11 cellular contexts compared by ENCODE assay signal in genomic region chr2:63849381-63850203, GRCh38. TPM values are rescaled to one million over a fixed set of nuclear protein-coding genes. Genes with fewer than 3 reads are reported as not detected.
DNase-seq lines count a peak whose midpoint lies in the region; ATAC-seq and TF ChIP-seq lines count a peak whose summit lies in the region.
"Had no signal": no experiment of that assay in that cellular context is flagged by ENCODE, and none has a peak within 500 bp of the region (broad histone marks: within the 10 kb centered on the region; RNA-seq: fewer than 3 reads in every experiment).

No MANE protein-coding gene starts in this region.

- H3K36me3 ChIP-seq in SK-N-SH (replicated peaks in 1 of 2; ENCODE audit: control insufficient read depth in 1 of 2, insufficient read depth in 2 of 2, low read length in 1 of 2) (no peaks in the 10 kb centered on the region), colonic mucosa (no peaks in the 10 kb centered on the region)

- no peaks in the 10 kb centered on the region for H3K9me2 ChIP-seq in SK-N-SH

- DNase-seq in GM03348 (ENCODE audit: low spot score) (peak; percentile 39), SK-N-SH (no peak), globus pallidus (ENCODE audit: low spot score) (peak; percentile 55), pons (ENCODE audit: low spot score) (peak; percentile 70), colonic mucosa (no peak), NCI-H2107 treated with DMSO at 0.1 percent for 48 hours (lab: John Stamatoyannopoulos, UW; ENCODE audit: unreplicated experiment) (no peak)
- DNase-seq: activated CD4-positive, alpha-beta T cell treated with anti-CD3 and anti-CD28 coated beads, Interleukin-2, amount 10 ng/mL, durations not matched to agents 7 days and 5 days; GOT3; occipital lobe had no signal

- WGBS in SK-N-SH (ENCODE audit: low lambda C conversion rate): 83% methylated on average over 7 of the region's 7 CpGs

- no peak for TF ChIP-seq EP300 in SK-N-SH (IDR thresholded peaks at IDR 0.05; ENCODE audit: borderline replicate concordance in 1 of 2, low read depth in 1 of 2, low read length in 1 of 2)

- TF ChIP-seq CTCF in SK-N-SH (IDR thresholded peaks at IDR 0.05): no peak
- no peak for TF ChIP-seq CTCF in colonic mucosa (IDR thresholded peaks at IDR 0.05)

- H3K27me3 ChIP-seq in SK-N-SH (ENCODE audit: insufficient read depth) (no peaks in the 10 kb centered on the region), colonic mucosa (no peaks in the 10 kb centered on the region)

- H3K79me2 ChIP-seq in SK-N-SH (ENCODE audit: insufficient read depth): peaks cover 100% of the 10 kb centered on the region

- no peak overlapping the region for H3K4me3 ChIP-seq in SK-N-SH (ENCODE audit: low read depth in 2 of 2, low read length in 1 of 2)
- H3K4me3 ChIP-seq in colonic mucosa: no peak overlapping the region

- no peak overlapping the region for H2AFZ ChIP-seq in SK-N-SH (ENCODE audit: low read depth)

- H4K20me1 ChIP-seq in SK-N-SH (ENCODE audit: insufficient read depth): peaks cover 36% of the 10 kb centered on the region; the same call in 1 of the 2 replicates

- intact Hi-C loops in colonic mucosa (cut with DNase I): no loop called here

- H3K9me3 ChIP-seq in SK-N-SH (no peaks in the 10 kb centered on the region), colonic mucosa (no peaks in the 10 kb centered on the region)

- TF ChIP-seq RAD21 in SK-N-SH (IDR thresholded peaks at IDR 0.05; ENCODE audit: low read length): no peak

- H3F3A ChIP-seq in SK-N-SH (replicated peaks; ENCODE audit: insufficient read depth): peaks cover 5% of the 10 kb centered on the region

- no peak overlapping the region for H3K9ac ChIP-seq in SK-N-SH
- H3K9ac ChIP-seq in colonic mucosa (ENCODE audit: low read depth in 2 of 2, low read length in 2 of 2): no peak overlapping the region

- CTCF ChIA-PET in SK-N-SH (lab: Yijun Ruan, JAX): interaction anchor here (0.7 to 2.2 kb wide), 3 partner anchors 12 to 158 kb away, joined by 3 to 12 read pairs (median 4); no protein-coding TSS in a partner anchor

- POLR2A ChIA-PET in SK-N-SH (lab: Yijun Ruan, JAX): no interaction called here

- H3K4me2 ChIP-seq in SK-N-SH: peak overlapping the region; percentile 1

- H3K27ac ChIP-seq in SK-N-SH (ENCODE audit: low read depth in 2 of 2, low read length in 1 of 2): peak overlapping the region; percentile 36 to 47; a peak in 3 of 4 replicates
- H3K27ac ChIP-seq in colonic mucosa: no peak overlapping the region

- ATAC-seq in activated CD4-positive, CD25-positive, alpha-beta regulatory T cell treated with anti-CD3 and anti-CD28 coated beads, Interleukin-2, amount 50 U/mL, for 24 hours: no peak
- no peak for ATAC-seq in GM21447 (IDR thresholded peaks at IDR 0.05; ENCODE audit: unreplicated experiment)

- peaks cover 11 to 27% of the 10 kb centered on the region in 2 experiments for H3K4me1 ChIP-seq in SK-N-SH (ENCODE audit: control insufficient read depth in 1 of 2, insufficient read depth in 2 of 2, low read depth in 1 of 2, low read length in 1 of 2)
- H3K4me1 ChIP-seq in colonic mucosa: no peaks in the 10 kb centered on the region

TF ChIP-seq in SK-N-SH, 30 proteins besides CTCF, POLR2A, EP300 and RAD21:
- no peak for TF ChIP-seq GABPA (IDR thresholded peaks at IDR 0.05; ENCODE audit: low read depth)
- TF ChIP-seq USF1 (IDR thresholded peaks at IDR 0.05; ENCODE audit: borderline replicate concordance, low read depth): no peak
- TF ChIP-seq PBX3 (IDR thresholded peaks at IDR 0.05): no peak
- TF ChIP-seq IRF3 (IDR thresholded peaks at IDR 0.05; ENCODE audit: low read depth, low read length): no peak
- no peak for TF ChIP-seq TEAD4 (IDR thresholded peaks at IDR 0.05; ENCODE audit: borderline replicate concordance, insufficient read depth)
- TF ChIP-seq EZH2phosphoT487 (IDR thresholded peaks at IDR 0.05; ENCODE audit: borderline replicate concordance, low read depth): no peak

RNA-seq across cellular contexts. Expression of gene UGP2, which starts 7.9 kb away (rescaled TPM):
- polyA plus RNA-seq in SK-N-SH (2012; rRNA removed): 30.1 and 39.1 TPM in 2 replicates
- polyA plus RNA-seq in SK-N-SH (2012; cell fraction: cytosol; rRNA removed): 55.9 and 74.5 TPM in 2 replicates
- 10.6 and 24.6 TPM in 2 replicates for polyA plus RNA-seq in SK-N-SH (2012; cell fraction: nucleus; rRNA removed)
- total RNA-seq in colonic mucosa: 100 to 1,000 TPM; 314 to 570 TPM

Comparison
In these comparisons a context has a peak if more than half of its experiments do, and no peak if none do; other contexts are left out.
1. DNase-seq: peak in GM03348 (single experiment), globus pallidus (single experiment) and pons (single experiment); none in SK-N-SH (single experiment), colonic mucosa (single experiment) and NCI-H2107 treated with DMSO at 0.1 percent for 48 hours (single experiment).